30 cellular contexts compared by ENCODE assay signal in genomic region chr17:9200197-9200662, GRCh38.
DNase-seq lines count a peak whose midpoint lies in the region; ATAC-seq, FAIRE-seq and TF ChIP-seq lines count a peak whose summit lies in the region.
"Had no signal": no experiment of that assay in that cellular context is flagged by ENCODE, and none has a peak within 500 bp of the region (broad histone marks: within the 10 kb centered on the region; RNA-seq: fewer than 3 reads in every experiment).

No MANE protein-coding gene starts in this region.

- DNase-seq in GM19239 (ENCODE audit: insufficient read length, low spot score) (no peak), endodermal cell (peak; percentile 66), spleen (peak; percentile 33), colonic mucosa (no peak)
- DNase-seq in activated naive CD4-positive, alpha-beta T cell treated with anti-CD3 and anti-CD28 coated beads, Interleukin-2, amount 50 U/mL, for 16 hours, result no peak
- no peak for DNase-seq in activated T-cell treated with anti-CD3 and anti-CD28 coated beads, Interleukin-2, amount 50 U/mL, for 4 hours
- DNase-seq: activated CD4-positive, alpha-beta memory T cell treated with anti-CD3 and anti-CD28 coated beads for 36 hours; activated CD4-positive, CD25-positive, alpha-beta regulatory T cell; activated CD8-positive, alpha-beta memory T cell treated with anti-CD3 and anti-CD28 coated beads, Interleukin-2, amount 50 U/mL, for 4 hours; C1 segment of cervical spinal cord; Caco-2; cortex of kidney; DMS79; effector memory CD8-positive, alpha-beta T cell; foreskin fibroblast; GDM1; NCI-H1436 treated with DMSO at 0.1 percent for 48 hours; NK-92 treated with Interleukin-12 subunit alpha and Interleukin-12 subunit beta, amount 100 ng/mL, for 24 hours; PC-9; SHP77; SW 1271; T-helper 9 cell; transverse colon had no signal

- peaks cover 31% of the 10 kb centered on the region for H3K4me1 Mint-ChIP-seq in endodermal cell
- no peaks in the 10 kb centered on the region for H3K4me1 Mint-ChIP-seq in activated T-cell treated with anti-CD3 and anti-CD28 coated beads, Interleukin-2, amount 50 U/mL, for 4 hours (ENCODE audit: low read depth)
- H3K4me1 Mint-ChIP-seq: activated T-helper 17 cell treated with anti-CD3 and anti-CD28 coated beads, Interleukin-2, amount 50 U/mL, for 72 hours had no signal

- no peak overlapping the region for H3K4me3 Mint-ChIP-seq in endodermal cell
- H3K4me3 Mint-ChIP-seq in activated T-cell treated with anti-CD3 and anti-CD28 coated beads, Interleukin-2, amount 50 U/mL, for 4 hours, result no peak overlapping the region
- H3K4me3 Mint-ChIP-seq: activated CD4-positive, alpha-beta memory T cell treated with anti-CD3 and anti-CD28 coated beads for 36 hours; activated naive CD8-positive, alpha-beta T cell; activated T-helper 17 cell treated with anti-CD3 and anti-CD28 coated beads, Interleukin-2, amount 50 U/mL, for 72 hours; effector memory CD8-positive, alpha-beta T cell had no signal

- H3K4me1 ChIP-seq in HUES48 (ENCODE audit: control insufficient read depth, insufficient read depth, low read length) (peaks cover 5% of the 10 kb centered on the region), endodermal cell (ENCODE audit: control insufficient read depth, insufficient read depth, low read length) (peaks cover 23% of the 10 kb centered on the region), spleen (peaks cover 0 to 27% (median under 1%) of the 10 kb centered on the region in 6 donors), colonic mucosa (peaks cover 4% of the 10 kb centered on the region)
- H3K4me1 ChIP-seq: ascending aorta, Caco-2 had no signal

- intact Hi-C loops in spleen (cut with DNase I; ENCODE audit: low total_unique reads) (no loop called here), colonic mucosa (cut with DNase I) (no loop called here)

- no peak for ATAC-seq in activated T-cell treated with anti-CD3 and anti-CD28 coated beads, Interleukin-2, amount 50 U/mL, for 4 hours
- ATAC-seq: activated T-helper 17 cell treated with anti-CD3 and anti-CD28 coated beads, Interleukin-2, amount 50 U/mL, for 72 hours; effector memory CD8-positive, alpha-beta T cell had no signal

- TF ChIP-seq CTCF in endodermal cell (conservative IDR thresholded peaks at IDR 0.05) (no peak), spleen (IDR thresholded peaks at IDR 0.05 in 8 of 11, conservative IDR thresholded peaks at IDR 0.05 in 3 of 11) (no peak), colonic mucosa (IDR thresholded peaks at IDR 0.05) (no peak)

- no peaks in the 10 kb centered on the region for H3K9me3 ChIP-seq in HUES48 (ENCODE audit: control insufficient read depth, insufficient read depth, low read length)
- H3K9me3 ChIP-seq in endodermal cell (ENCODE audit: control insufficient read depth, low read length), result peaks cover 11% of the 10 kb centered on the region
- peaks cover 0 to 5% (median 0%) of the 10 kb centered on the region in 8 donors for H3K9me3 ChIP-seq in spleen
- no peaks in the 10 kb centered on the region for H3K9me3 ChIP-seq in colonic mucosa
- H3K9me3 ChIP-seq: ascending aorta, Caco-2, heart left ventricle, transverse colon had no signal

- 81 to 84% methylated on average over 8 to 10 of the region's 10 CpGs for WGBS in endodermal cell (ENCODE audit: insufficient coverage in 1 of 2, insufficient read length in 1 of 2), 2 experiments
- 85 to 93% (median 92%) methylated on average over 10 of the region's 10 CpGs for WGBS in spleen, 5 donors

- H3K27ac ChIP-seq in HUES48 (ENCODE audit: low read depth, low read length) (peak overlapping the region; percentile 36), endodermal cell (ENCODE audit: low read depth, low read length) (no peak overlapping the region), spleen (no peak overlapping the region), colonic mucosa (no peak overlapping the region)
- H3K27ac ChIP-seq: ascending aorta, heart left ventricle, HL-60, PC-9, transverse colon had no signal

- H3K36me3 ChIP-seq in HUES48 (ENCODE audit: control insufficient read depth, insufficient read depth, low read length) (no peaks in the 10 kb centered on the region), endodermal cell (ENCODE audit: control insufficient read depth, insufficient read depth, low read length) (peaks cover 32% of the 10 kb centered on the region), spleen (no peaks in the 10 kb centered on the region), colonic mucosa (no peaks in the 10 kb centered on the region)
- H3K36me3 ChIP-seq: heart left ventricle, transverse colon had no signal

- no peak overlapping the region for H3K9ac ChIP-seq in HUES48 (ENCODE audit: low read depth, low read length)
- no peak overlapping the region for H3K9ac ChIP-seq in endodermal cell (ENCODE audit: extremely low read depth, low read length, poor library complexity, severe bottlenecking)
- H3K9ac ChIP-seq in colonic mucosa (ENCODE audit: low read depth in 2 of 2, low read length in 2 of 2), result no peak overlapping the region

- peak; percentile 45 for FAIRE-seq in GM19239 (lab: Jason Lieb, UNC)

- H3K9me3 Mint-ChIP-seq in endodermal cell, result peaks cover 6% of the 10 kb centered on the region
- no peaks in the 10 kb centered on the region for H3K9me3 Mint-ChIP-seq in activated T-cell treated with anti-CD3 and anti-CD28 coated beads, Interleukin-2, amount 50 U/mL, for 4 hours
- H3K9me3 Mint-ChIP-seq: activated CD4-positive, alpha-beta memory T cell treated with anti-CD3 and anti-CD28 coated beads for 36 hours; effector memory CD8-positive, alpha-beta T cell had no signal

- H3K4me3 ChIP-seq in HUES48 (ENCODE audit: low read depth, low read length) (no peak overlapping the region), endodermal cell (ENCODE audit: low read length) (no peak overlapping the region), spleen (no peak overlapping the region), colonic mucosa (no peak overlapping the region)
- H3K4me3 ChIP-seq: ascending aorta, heart left ventricle, lung, PC-9, transverse colon had no signal

- no peak overlapping the region for H3K27ac Mint-ChIP-seq in endodermal cell
- H3K27ac Mint-ChIP-seq: activated CD4-positive, alpha-beta memory T cell treated with anti-CD3 and anti-CD28 coated beads for 36 hours; activated naive CD8-positive, alpha-beta T cell; activated T-helper 17 cell treated with anti-CD3 and anti-CD28 coated beads, Interleukin-2, amount 50 U/mL, for 72 hours; effector memory CD8-positive, alpha-beta T cell had no signal

- no peaks in the 10 kb centered on the region for H3K27me3 Mint-ChIP-seq in endodermal cell (ENCODE audit: insufficient read depth)
- H3K27me3 Mint-ChIP-seq in activated T-cell treated with anti-CD3 and anti-CD28 coated beads, Interleukin-2, amount 50 U/mL, for 4 hours (ENCODE audit: low read depth), result peaks cover 8% of the 10 kb centered on the region

- H3K27me3 ChIP-seq in HUES48 (ENCODE audit: control insufficient read depth, insufficient read depth, low read length), result no peaks in the 10 kb centered on the region
- H3K27me3 ChIP-seq in endodermal cell (ENCODE audit: control insufficient read depth, insufficient read depth, low read length, poor library complexity, severe bottlenecking), result no peaks in the 10 kb centered on the region
- peaks cover 0 to 10% (median 0%) of the 10 kb centered on the region in 7 donors for H3K27me3 ChIP-seq in spleen (replicated peaks in 1 of 7)
- no peaks in the 10 kb centered on the region for H3K27me3 ChIP-seq in colonic mucosa
- H3K27me3 ChIP-seq: ascending aorta, heart left ventricle, transverse colon had no signal

- peaks cover 48% of the 10 kb centered on the region for H3K36me3 Mint-ChIP-seq in endodermal cell (ENCODE audit: low read depth)
- no peaks in the 10 kb centered on the region for H3K36me3 Mint-ChIP-seq in activated T-cell treated with anti-CD3 and anti-CD28 coated beads, Interleukin-2, amount 50 U/mL, for 4 hours (ENCODE audit: insufficient read depth)
- H3K36me3 Mint-ChIP-seq: activated CD4-positive, alpha-beta memory T cell treated with anti-CD3 and anti-CD28 coated beads for 36 hours; activated naive CD8-positive, alpha-beta T cell had no signal

- TF ChIP-seq POLR2A in spleen (IDR thresholded peaks at IDR 0.05), result no peak

Comparison
In these comparisons a context has a peak if more than half of its experiments do, and no peak if none do; other contexts are left out.
1. DNase-seq: peak in endodermal cell (single experiment) and spleen (single experiment); none in GM19239 (single experiment), activated naive CD4-positive, alpha-beta T cell treated with anti-CD3 and anti-CD28 coated beads, Interleukin-2, amount 50 U/mL, for 16 hours (single experiment), colonic mucosa (single experiment) and activated T-cell treated with anti-CD3 and anti-CD28 coated beads, Interleukin-2, amount 50 U/mL, for 4 hours (single experiment).